Comparison of ENCODE assay signal across 2 cellular contexts in genomic region chrX:57930051-57930450, GRCh38.
A peak's percentile ranks its signal among the peaks of the same experiment; 100 is the strongest.
TF ChIP-seq lines count a peak whose summit lies in the region.

No MANE protein-coding gene starts in this region.

TF ChIP-seq in IMR-90, 13 proteins besides CTCF, POLR2A, EP300 and RAD21:
- TF ChIP-seq FOS (IDR thresholded peaks at IDR 0.05; ENCODE audit: low read depth, low read length), result no peak
- no peak for TF ChIP-seq SMC3 (IDR thresholded peaks at IDR 0.05; ENCODE audit: low read depth, low read length)
- no peak for TF ChIP-seq RCOR1 (IDR thresholded peaks at IDR 0.05; ENCODE audit: insufficient replicate concordance, low read length)

TF ChIP-seq in K562, 482 proteins besides CTCF, POLR2A, EP300 and RAD21:
- TF ChIP-seq CHD4 (IDR thresholded peaks at IDR 0.05; ENCODE audit: insufficient read depth, insufficient replicate concordance, low read depth, low read length, poor library complexity, severe bottlenecking) (no peak), BCLAF1 (IDR thresholded peaks at IDR 0.05; ENCODE audit: borderline replicate concordance in 1 of 2, control insufficient read depth in 1 of 2, low read depth in 2 of 2, low read length in 1 of 2) (no peak), SRF (CRISPR knock-in tag; IDR thresholded peaks at IDR 0.05) (no peak), VEZF1 (CRISPR knock-in tag; IDR thresholded peaks at IDR 0.05) (no peak), NFIX (CRISPR knock-in tag; IDR thresholded peaks at IDR 0.05; ENCODE audit: low read depth) (no peak), ZHX1 (conservative IDR thresholded peaks at IDR 0.05; ENCODE audit: low read length) (no peak), BCL6 (CRISPR knock-in tag; IDR thresholded peaks at IDR 0.05) (no peak), FOXP1 (CRISPR knock-in tag; IDR thresholded peaks at IDR 0.05) (no peak), ATF3 (IDR thresholded peaks at IDR 0.05) (0 out of 2 replicates have a peak, but pooled peaks have one; percentile 8), ATF3 (CRISPR knock-in tag; conservative IDR thresholded peaks at IDR 0.05) (no peak)
TF ChIP-seq in K562: peak in this region for 1.
